12 cellular contexts compared by ENCODE assay signal in genomic region chr7:22694597-22695207, GRCh38. TPM values are rescaled to one million over a fixed set of nuclear protein-coding genes. Genes with fewer than 3 reads are reported as not detected.
DNase-seq lines count a peak whose midpoint lies in the region; ATAC-seq and TF ChIP-seq lines count a peak whose summit lies in the region.
"Had no signal": no experiment of that assay in that cellular context is flagged by ENCODE, and none has a peak within 500 bp of the region (broad histone marks: within the 10 kb centered on the region; RNA-seq: fewer than 3 reads in every experiment).

No MANE protein-coding gene starts in this region.

- no peak overlapping the region for H3K4me3 ChIP-seq in fibroblast of mammary gland (ENCODE audit: control insufficient read depth, low read depth, low read length)
- no peak overlapping the region for H3K4me3 ChIP-seq in dorsolateral prefrontal cortex
- H3K4me3 ChIP-seq: adrenal gland had no signal

- no peaks in the 10 kb centered on the region for H3K27me3 ChIP-seq in dorsolateral prefrontal cortex
- H3K27me3 ChIP-seq: adrenal gland had no signal

- no peak for TF ChIP-seq CTCF in fibroblast of mammary gland (conservative IDR thresholded peaks at IDR 0.05; ENCODE audit: control insufficient read depth, insufficient read depth, low read depth, low read length)
- TF ChIP-seq CTCF in dorsolateral prefrontal cortex (IDR thresholded peaks at IDR 0.05 in 54 of 56, conservative IDR thresholded peaks at IDR 0.05 in 2 of 56; ENCODE audit: low read depth in 1 of 56, partially characterized antibody in 56 of 56): no peak

- ATAC-seq in GM18502 (IDR thresholded peaks at IDR 0.05; ENCODE audit: poor library complexity, unreplicated experiment) (peak; percentile 53), GM21529 (IDR thresholded peaks at IDR 0.05; ENCODE audit: unreplicated experiment) (peak; percentile 41), HG03565 (IDR thresholded peaks at IDR 0.05; ENCODE audit: unreplicated experiment) (peak; percentile 39), left cardiac atrium (no peak)
- ATAC-seq: WTC11 had no signal

- intact Hi-C loops in dorsolateral prefrontal cortex (cut with DNase I) (no loop called here), left cardiac atrium (cut with DNase I) (no loop called here)

- no peak overlapping the region for H3K27ac ChIP-seq in dorsolateral prefrontal cortex
- H3K27ac ChIP-seq: adrenal gland had no signal

- peak; percentile 45 for DNase-seq in fibroblast of mammary gland (ENCODE audit: low read depth)
- DNase-seq in dorsolateral prefrontal cortex: no peak
- DNase-seq in NCI-H146 (lab: John Stamatoyannopoulos, UW): no peak
- DNase-seq in left cardiac atrium: no peak
- no peak for DNase-seq in SHP77 treated with DMSO at 0.1 percent for 48 hours (lab: John Stamatoyannopoulos, UW)
- DNase-seq: adrenal gland; effector memory CD4-positive, alpha-beta T cell; NCI-H2171 treated with DMSO at 0.1 percent for 48 hours had no signal

RNA-seq across cellular contexts. Expression of gene IL6, which starts 32.3 kb away (rescaled TPM):
- total RNA-seq in dorsolateral prefrontal cortex (10 to 100 TPM in 5 of 120 experiments, 1 to 10 TPM in 67, under 1 TPM in 19, not detected in 29; 0.41 to 35.6 (median 1.9) TPM), left cardiac atrium (10 to 100 TPM in 1 of 2 donors, 1 to 10 TPM in 1; 3.3 to 20.1 TPM)

Comparison
In these comparisons a context has a peak if more than half of its experiments do, and no peak if none do; other contexts are left out.
1. ATAC-seq: peak in GM18502 (single experiment), GM21529 (single experiment) and HG03565 (single experiment); none in left cardiac atrium (0 of 2).